28 cellular contexts compared by ENCODE assay signal in genomic region chr2:31249009-31249690, GRCh38. TPM values are rescaled to one million over a fixed set of nuclear protein-coding genes. Genes with fewer than 3 reads are reported as not detected.
DNase-seq lines count a peak whose midpoint lies in the region; ATAC-seq, FAIRE-seq and TF ChIP-seq lines count a peak whose summit lies in the region.
"Had no signal": no experiment of that assay in that cellular context is flagged by ENCODE, and none has a peak within 500 bp of the region (broad histone marks: within the 10 kb centered on the region; RNA-seq: fewer than 3 reads in every experiment).

No MANE protein-coding gene starts in this region.

- H3K4me1 Mint-ChIP-seq in T-helper 2 cell treated with Interferon-gamma antibody and Interleukin-4, amounts not matched to agents 5 μg/mL and 100 μg/mL, for 36 hours (ENCODE audit: low read depth), result no peaks in the 10 kb centered on the region
- H3K4me1 Mint-ChIP-seq in stimulated activated naive B cell treated with anti-CD40 and anti-IgM and Interleukin-4, amounts not matched to agents 10 μg/mL and 1 μg/mL and 100 μg/mL, for 72 hours, result peaks cover 34 to 43% of the 10 kb centered on the region in 2 donors

- ATAC-seq in stimulated activated naive B cell treated with anti-CD40 and anti-IgM and Interleukin-4, amounts not matched to agents 10 μg/mL and 1 μg/mL and 100 μg/mL, for 72 hours (replicated peaks), result no peak
- no peak for ATAC-seq in GM21360 (IDR thresholded peaks at IDR 0.05; ENCODE audit: unreplicated experiment)
- ATAC-seq in upper lobe of right lung, result no peak
- ATAC-seq: GM12878, GM23338, K562, Right ventricle myocardium inferior had no signal

- H3K14ac ChIP-seq in mesenchymal stem cell (ENCODE audit: low read length in 2 of 2), result no peak overlapping the region

- H2BK12ac ChIP-seq in mesenchymal stem cell (ENCODE audit: low read length in 2 of 2), result no peak overlapping the region

- H3K23ac ChIP-seq in mesenchymal stem cell (ENCODE audit: low read length in 2 of 2), result no peak overlapping the region

- H3K18ac ChIP-seq in mesenchymal stem cell (ENCODE audit: low read depth in 1 of 2, low read length in 2 of 2), result no peak overlapping the region

- no peak overlapping the region for H2BK15ac ChIP-seq in mesenchymal stem cell (ENCODE audit: low read depth, poor library complexity, severe bottlenecking)

- no peak overlapping the region for H3K4ac ChIP-seq in mesenchymal stem cell (ENCODE audit: low read depth in 1 of 2, low read length in 2 of 2)

- H4K91ac ChIP-seq in mesenchymal stem cell (ENCODE audit: low read length), result no peak overlapping the region

- peaks cover 41% of the 10 kb centered on the region for H3K79me1 ChIP-seq in mesenchymal stem cell (replicated peaks; ENCODE audit: low read length, poor library complexity, severe bottlenecking)

- H3K4me1 ChIP-seq in mesenchymal stem cell (ENCODE audit: control insufficient read depth, insufficient read depth, low read depth, low read length) (peaks cover 21% of the 10 kb centered on the region), upper lobe of right lung (no peaks in the 10 kb centered on the region)
- H3K4me1 ChIP-seq: Caco-2 had no signal

- H3K36me3 Mint-ChIP-seq in T-helper 2 cell treated with Interferon-gamma antibody and Interleukin-4, amounts not matched to agents 5 μg/mL and 100 μg/mL, for 36 hours (ENCODE audit: low read depth), result no peaks in the 10 kb centered on the region
- H3K36me3 Mint-ChIP-seq in stimulated activated naive B cell treated with anti-CD40 and anti-IgM and Interleukin-4, amounts not matched to agents 10 μg/mL and 1 μg/mL and 100 μg/mL, for 72 hours, result peaks cover 16 to 40% of the 10 kb centered on the region in 2 donors

- H2AK5ac ChIP-seq in mesenchymal stem cell (ENCODE audit: low read length, severe bottlenecking), result peak overlapping the region; percentile 71

- H2BK120ac ChIP-seq in mesenchymal stem cell (ENCODE audit: low read depth, low read length), result no peak overlapping the region

- peak; percentile 86 for FAIRE-seq in bronchial epithelial cell (lab: Jason Lieb, UNC)
- FAIRE-seq: GM12878, K562, RCC 7860 had no signal

- H2BK5ac ChIP-seq in mesenchymal stem cell (ENCODE audit: low read depth, low read length, poor library complexity, severe bottlenecking), result no peak overlapping the region

- H3K9ac ChIP-seq in mesenchymal stem cell (ENCODE audit: low read length), result no peak overlapping the region
- H3K9ac ChIP-seq: BLaER1 treated with 17β-estradiol and CSF1 and Interleukin-3, amounts not matched to agents 10 nM and 100 nM had no signal

- H3K36me3 ChIP-seq in bronchial epithelial cell (ENCODE audit: control insufficient read depth, insufficient read depth, low read length), result no peaks in the 10 kb centered on the region
- H3K36me3 ChIP-seq in mesenchymal stem cell (ENCODE audit: control insufficient read depth in 1 of 2, insufficient read depth in 2 of 2, low read depth in 1 of 2, low read length in 2 of 2), result peaks cover 35 to 52% of the 10 kb centered on the region in 2 experiments
- no peaks in the 10 kb centered on the region for H3K36me3 ChIP-seq in upper lobe of right lung

- no peaks in the 10 kb centered on the region for H3K27me3 Mint-ChIP-seq in T-helper 2 cell treated with Interferon-gamma antibody and Interleukin-4, amounts not matched to agents 5 μg/mL and 100 μg/mL, for 36 hours (ENCODE audit: low read depth)
- H3K27me3 Mint-ChIP-seq in stimulated activated naive B cell treated with anti-CD40 and anti-IgM and Interleukin-4, amounts not matched to agents 10 μg/mL and 1 μg/mL and 100 μg/mL, for 72 hours, result no peaks in the 10 kb centered on the region
- H3K27me3 Mint-ChIP-seq: CD4-positive, alpha-beta memory T cell had no signal

- TF ChIP-seq CTCF in bronchial epithelial cell (IDR thresholded peaks at IDR 0.05; ENCODE audit: insufficient read depth, low read length, severe bottlenecking), result no peak
- TF ChIP-seq CTCF in upper lobe of right lung (IDR thresholded peaks at IDR 0.05), result no peak

- H3K27ac ChIP-seq in mesenchymal stem cell (ENCODE audit: low read length, poor library complexity, severe bottlenecking), result no peak overlapping the region
- no peak overlapping the region for H3K27ac ChIP-seq in upper lobe of right lung
- H3K27ac ChIP-seq: 22Rv1; BLaER1 treated with 17β-estradiol and CSF1 and Interleukin-3, amounts not matched to agents 10 nM and 100 nM; SJSA1 had no signal

- no peak overlapping the region for H3K4me3 Mint-ChIP-seq in T-helper 2 cell treated with Interferon-gamma antibody and Interleukin-4, amounts not matched to agents 5 μg/mL and 100 μg/mL, for 36 hours
- H3K4me3 Mint-ChIP-seq in stimulated activated naive B cell treated with anti-CD40 and anti-IgM and Interleukin-4, amounts not matched to agents 10 μg/mL and 1 μg/mL and 100 μg/mL, for 72 hours, result no peak overlapping the region
- H3K4me3 Mint-ChIP-seq: CD4-positive, alpha-beta memory T cell; GM23338 had no signal

- H3K9me3 ChIP-seq in mesenchymal stem cell (ENCODE audit: control insufficient read depth, low read length) (no peaks in the 10 kb centered on the region), upper lobe of right lung (no peaks in the 10 kb centered on the region)
- H3K9me3 ChIP-seq: BLaER1 treated with 17β-estradiol and CSF1 and Interleukin-3, amounts not matched to agents 10 nM and 100 nM; Caco-2; SJSA1 had no signal

- H4K8ac ChIP-seq in mesenchymal stem cell (ENCODE audit: low read length), result peak overlapping the region; percentile 51

- H2AFZ ChIP-seq in mesenchymal stem cell (ENCODE audit: low read depth, low read length), result no peak overlapping the region
- H2AFZ ChIP-seq: GM23338 had no signal

- H3K27me3 ChIP-seq in bronchial epithelial cell (ENCODE audit: control insufficient read depth, insufficient read depth, low read length), result no peaks in the 10 kb centered on the region
- H3K27me3 ChIP-seq in mesenchymal stem cell (ENCODE audit: control insufficient read depth in 1 of 2, insufficient read depth in 1 of 2, low read length in 2 of 2), result no peaks in the 10 kb centered on the region
- H3K27me3 ChIP-seq in upper lobe of right lung, result no peaks in the 10 kb centered on the region
- H3K27me3 ChIP-seq: BLaER1 treated with 17β-estradiol and CSF1 and Interleukin-3, amounts not matched to agents 10 nM and 100 nM; SJSA1 had no signal

- H3K27ac Mint-ChIP-seq in T-helper 2 cell treated with Interferon-gamma antibody and Interleukin-4, amounts not matched to agents 5 μg/mL and 100 μg/mL, for 36 hours, result peak overlapping the region; percentile 39
- H3K27ac Mint-ChIP-seq in stimulated activated naive B cell treated with anti-CD40 and anti-IgM and Interleukin-4, amounts not matched to agents 10 μg/mL and 1 μg/mL and 100 μg/mL, for 72 hours, result peak overlapping the region; percentile 25
- H3K27ac Mint-ChIP-seq: GM23338 had no signal

- H3K4me2 ChIP-seq in mesenchymal stem cell (ENCODE audit: low read length, poor library complexity, severe bottlenecking), result no peak overlapping the region
- H3K4me2 ChIP-seq: BLaER1 treated with 17β-estradiol and CSF1 and Interleukin-3, amounts not matched to agents 10 nM and 100 nM; GM23338 had no signal

- H3K9me3 Mint-ChIP-seq in T-helper 2 cell treated with Interferon-gamma antibody and Interleukin-4, amounts not matched to agents 5 μg/mL and 100 μg/mL, for 36 hours, result no peaks in the 10 kb centered on the region
- H3K9me3 Mint-ChIP-seq in stimulated activated naive B cell treated with anti-CD40 and anti-IgM and Interleukin-4, amounts not matched to agents 10 μg/mL and 1 μg/mL and 100 μg/mL, for 72 hours, result peaks cover 0 to 4% of the 10 kb centered on the region in 2 donors
- H3K9me3 Mint-ChIP-seq: CD4-positive, alpha-beta memory T cell; GM23338 had no signal

- intact Hi-C loops in upper lobe of right lung (cut with DNase I), result no loop called here

- no peak for DNase-seq in T-helper 2 cell treated with Interferon-gamma antibody and Interleukin-4, amounts not matched to agents 5 μg/mL and 100 μg/mL, for 36 hours (ENCODE audit: low spot score)
- no peak for DNase-seq in T-helper 2 cell
- no peak for DNase-seq in bronchial epithelial cell (ENCODE audit: low read depth)
- no peak for DNase-seq in mesenchymal stem cell
- DNase-seq in stimulated activated naive B cell treated with anti-CD40 and anti-IgM and Interleukin-4, amounts not matched to agents 10 μg/mL and 1 μg/mL and 100 μg/mL, for 72 hours, result no peak
- DNase-seq in stimulated activated naive CD4-positive, alpha-beta T cell (lab: John Stamatoyannopoulos, UW), result no peak
- no peak for DNase-seq in upper lobe of right lung
- DNase-seq: ACHN; Caco-2; CD4-positive, alpha-beta memory T cell; DMS 273 treated with DMSO at 0.1 percent for 48 hours; DMS79 treated with DMSO at 0.1 percent for 48 hours; HCEC 1CT; NCI-H1092; NCI-H1436 treated with DMSO at 0.1 percent for 48 hours; NCI-H2029; NCI-H2171; NCI-H524 treated with DMSO at 0.1 percent for 48 hours; NCI-H82 had no signal

- H3K4me3 ChIP-seq in bronchial epithelial cell (ENCODE audit: low read depth, low read length) (no peak overlapping the region), mesenchymal stem cell (ENCODE audit: insufficient read depth in 1 of 2, low read depth in 1 of 2, low read length in 2 of 2) (no peak overlapping the region), upper lobe of right lung (no peak overlapping the region)
- H3K4me3 ChIP-seq: BLaER1 treated with 17β-estradiol and CSF1 and Interleukin-3, amounts not matched to agents 10 nM and 100 nM; GM12878; GM23338; K562; SJSA1 had no signal

- WGBS in mesenchymal stem cell, result 96% methylated on average over 15 of the region's 15 CpGs

RNA-seq across cellular contexts. Expression of gene EHD3, which starts 15.2 kb away (rescaled TPM):
- total RNA-seq in bronchial epithelial cell, result 1.6 and 2.3 TPM in 2 replicates
- 63.7 TPM for polyA plus RNA-seq in mesenchymal stem cell (2013, experiment 1 of 2)
- polyA plus RNA-seq in mesenchymal stem cell (2013, experiment 2 of 2), result 62.4 TPM
- total RNA-seq in upper lobe of right lung, result 13.0 TPM
- total RNA-seq: Caco-2 had no signal

RNA-seq across cellular contexts. Expression of gene CAPN14, which starts 31.8 kb away (rescaled TPM):
- total RNA-seq in bronchial epithelial cell, result 10.3 and 35.1 TPM in 2 replicates
- polyA plus RNA-seq in mesenchymal stem cell (2013, experiment 1 of 2), result 0.07 TPM
- polyA plus RNA-seq in mesenchymal stem cell (2013, experiment 2 of 2), result 0.04 TPM
- total RNA-seq in upper lobe of right lung, result 0.26 TPM
- total RNA-seq: GM23338, K562, SJSA1 had no signal
- polyA plus RNA-seq: K562 had no signal
